8 cellular contexts compared by ENCODE assay signal in genomic region chr6:42226251-42227143, GRCh38. TPM values are rescaled to one million over a fixed set of nuclear protein-coding genes. Genes with fewer than 3 reads are reported as not detected.
A peak's percentile ranks its signal among the peaks of the same experiment; 100 is the strongest.
DNase-seq lines count a peak whose midpoint lies in the region; ATAC-seq and TF ChIP-seq lines count a peak whose summit lies in the region.

No MANE protein-coding gene starts in this region.

- WGBS in endodermal cell (ENCODE audit: insufficient coverage in 1 of 2, insufficient read length in 1 of 2), 2 experiments, result 60 to 72% methylated on average over 8 to 11 of the region's 11 CpGs

- no peaks in the 10 kb centered on the region for H3K27me3 ChIP-seq in OCI-LY3 (ENCODE audit: low read depth, low read length)
- H3K27me3 ChIP-seq in endodermal cell (ENCODE audit: control insufficient read depth, insufficient read depth, low read length, poor library complexity, severe bottlenecking), result no peaks in the 10 kb centered on the region

- H3K4me3 ChIP-seq in OCI-LY3 (ENCODE audit: low read length), result no peak overlapping the region
- no peak overlapping the region for H3K4me3 ChIP-seq in endodermal cell (ENCODE audit: low read length)

- DNase-seq in EH (ENCODE audit: low read depth) (peak; percentile 79), endodermal cell (peak; percentile 78), glutamatergic neuron (no peak), SK-N-DZ (ENCODE audit: low spot score) (no peak)

- H3K79me2 ChIP-seq in OCI-LY3 (ENCODE audit: low read length), result no peaks in the 10 kb centered on the region

- no peaks in the 10 kb centered on the region for H3K9me3 ChIP-seq in OCI-LY3 (ENCODE audit: insufficient read depth, low read length)
- H3K9me3 ChIP-seq in endodermal cell (ENCODE audit: control insufficient read depth, low read length), result no peaks in the 10 kb centered on the region

- H3K4me1 Mint-ChIP-seq in endodermal cell (peaks cover 9% of the 10 kb centered on the region), nephron (peaks cover 5% of the 10 kb centered on the region), glutamatergic neuron (ENCODE audit: low read depth, unreplicated experiment) (peaks cover 3% of the 10 kb centered on the region)

- H3K36me3 Mint-ChIP-seq in endodermal cell (ENCODE audit: low read depth) (no peaks in the 10 kb centered on the region), nephron (ENCODE audit: low read depth) (peaks cover 21% of the 10 kb centered on the region), glutamatergic neuron (ENCODE audit: unreplicated experiment) (no peaks in the 10 kb centered on the region)

- H3K9ac ChIP-seq in OCI-LY3 (ENCODE audit: low read length) (peak overlapping the region; percentile 74; the same call in 1 of the 2 replicates), endodermal cell (ENCODE audit: extremely low read depth, low read length, poor library complexity, severe bottlenecking) (no peak overlapping the region)

- peak overlapping the region; percentile 85 for H3K4me2 ChIP-seq in OCI-LY3 (ENCODE audit: low read length)

- ATAC-seq in GM21515 (IDR thresholded peaks at IDR 0.05; ENCODE audit: unreplicated experiment) (no peak), HG02623 (IDR thresholded peaks at IDR 0.05; ENCODE audit: unreplicated experiment) (no peak)

- H3K27me3 Mint-ChIP-seq in endodermal cell (ENCODE audit: insufficient read depth) (no peaks in the 10 kb centered on the region), nephron (ENCODE audit: low read depth) (peaks cover 6% of the 10 kb centered on the region), glutamatergic neuron (ENCODE audit: unreplicated experiment) (peaks cover 2% of the 10 kb centered on the region)

- H3K27ac Mint-ChIP-seq in endodermal cell, result no peak overlapping the region
- H3K27ac Mint-ChIP-seq in nephron, result peak overlapping the region; percentile 7 to 92 (median 13)
- H3K27ac Mint-ChIP-seq in glutamatergic neuron (ENCODE audit: unreplicated experiment), result no peak overlapping the region

- no peaks in the 10 kb centered on the region for H3K9me3 Mint-ChIP-seq in endodermal cell
- H3K9me3 Mint-ChIP-seq in nephron, result no peaks in the 10 kb centered on the region
- peaks cover 3% of the 10 kb centered on the region for H3K9me3 Mint-ChIP-seq in glutamatergic neuron (ENCODE audit: unreplicated experiment)

- H3K4me3 Mint-ChIP-seq in endodermal cell, result no peak overlapping the region
- no peak overlapping the region for H3K4me3 Mint-ChIP-seq in nephron
- H3K4me3 Mint-ChIP-seq in glutamatergic neuron (ENCODE audit: unreplicated experiment), result no peak overlapping the region

- H4K20me1 ChIP-seq in OCI-LY3 (ENCODE audit: insufficient read depth, low read length), result no peaks in the 10 kb centered on the region

- H3K4me1 ChIP-seq in OCI-LY3 (ENCODE audit: low read length), result peaks cover 61% of the 10 kb centered on the region
- peaks cover 9% of the 10 kb centered on the region for H3K4me1 ChIP-seq in endodermal cell (ENCODE audit: control insufficient read depth, insufficient read depth, low read length)

- no peak overlapping the region for H2AFZ ChIP-seq in OCI-LY3 (ENCODE audit: low read depth, low read length)

- peaks cover 21% of the 10 kb centered on the region for H3K36me3 ChIP-seq in OCI-LY3 (replicated peaks; ENCODE audit: low read depth, low read length)
- no peaks in the 10 kb centered on the region for H3K36me3 ChIP-seq in endodermal cell (ENCODE audit: control insufficient read depth, insufficient read depth, low read length)

- H3K27ac ChIP-seq in OCI-LY3 (ENCODE audit: low read length) (peak overlapping the region; percentile 91), endodermal cell (ENCODE audit: low read depth, low read length) (no peak overlapping the region)

- TF ChIP-seq CTCF in OCI-LY3 (IDR thresholded peaks at IDR 0.05; ENCODE audit: low read depth, low read length) (no peak), endodermal cell (conservative IDR thresholded peaks at IDR 0.05) (no peak), nephron (IDR thresholded peaks at IDR 0.05; ENCODE audit: unreplicated experiment in 3 of 3) (no peak), glutamatergic neuron (IDR thresholded peaks at IDR 0.05; ENCODE audit: partially characterized antibody, unreplicated experiment) (no peak)

RNA-seq across cellular contexts. Expression of gene MRPS10, which starts 8.8 kb away (rescaled TPM):
- total RNA-seq in endodermal cell (10 to 100 TPM; 33.4 to 39.6 TPM), glutamatergic neuron (ENCODE audit: unreplicated experiment) (25.9 TPM)
- 24.1 TPM for polyA plus RNA-seq in endodermal cell (2013, experiment 1 of 2)
- polyA plus RNA-seq in endodermal cell (2013, experiment 2 of 2), result 24.6 TPM
- 70.5 and 85.4 TPM in 2 replicates for polyA plus RNA-seq in SK-N-DZ (2014; cell fraction: cytosol; rRNA removed)
- 14.9 and 17.6 TPM in 2 replicates for polyA plus RNA-seq in SK-N-DZ (2014; cell fraction: nucleus; rRNA removed)

RNA-seq across cellular contexts. Expression of gene GUCA1B, which starts 31.7 kb away (rescaled TPM):
- 1 to 10 TPM in 1 of 2 donors, under 1 TPM in 1; 0.33 to 3.1 TPM for total RNA-seq in endodermal cell
- 0.96 TPM for polyA plus RNA-seq in endodermal cell (2013, experiment 1 of 2)
- 0.83 TPM for polyA plus RNA-seq in endodermal cell (2013, experiment 2 of 2)
- total RNA-seq in glutamatergic neuron (ENCODE audit: unreplicated experiment), result 3.1 TPM
- polyA plus RNA-seq in SK-N-DZ (2014; cell fraction: cytosol; rRNA removed), result 0.20 and 0.35 TPM in 2 replicates
- polyA plus RNA-seq in SK-N-DZ (2014; cell fraction: nucleus; rRNA removed), result 0.26 and 0.75 TPM in 2 replicates

RNA-seq across cellular contexts. Expression of gene GUCA1A, which starts 53.3 kb away (rescaled TPM):
- total RNA-seq in endodermal cell (1 to 10 TPM; 3.9 to 4.4 TPM), glutamatergic neuron (ENCODE audit: unreplicated experiment) (2.2 TPM)
- polyA plus RNA-seq in endodermal cell (2013, experiment 1 of 2), result 2.7 TPM
- 2.6 TPM for polyA plus RNA-seq in endodermal cell (2013, experiment 2 of 2)
- polyA plus RNA-seq in SK-N-DZ (2014; cell fraction: cytosol; rRNA removed), result 1.2 and 1.6 TPM in 2 replicates
- polyA plus RNA-seq in SK-N-DZ (2014; cell fraction: nucleus; rRNA removed), result 0.47 and 2.2 TPM in 2 replicates

Comparison
In these comparisons a context has a peak if more than half of its experiments do, and no peak if none do; other contexts are left out.
1. DNase-seq: peak in EH (single experiment) and endodermal cell (single experiment); none in glutamatergic neuron (single experiment) and SK-N-DZ (single experiment).
2. H3K27ac Mint-ChIP-seq: peak in nephron (3 of 3); none in endodermal cell (single experiment) and glutamatergic neuron (single experiment).